1 cellular context compared by ENCODE assay signal in the genomic region with DNA sequence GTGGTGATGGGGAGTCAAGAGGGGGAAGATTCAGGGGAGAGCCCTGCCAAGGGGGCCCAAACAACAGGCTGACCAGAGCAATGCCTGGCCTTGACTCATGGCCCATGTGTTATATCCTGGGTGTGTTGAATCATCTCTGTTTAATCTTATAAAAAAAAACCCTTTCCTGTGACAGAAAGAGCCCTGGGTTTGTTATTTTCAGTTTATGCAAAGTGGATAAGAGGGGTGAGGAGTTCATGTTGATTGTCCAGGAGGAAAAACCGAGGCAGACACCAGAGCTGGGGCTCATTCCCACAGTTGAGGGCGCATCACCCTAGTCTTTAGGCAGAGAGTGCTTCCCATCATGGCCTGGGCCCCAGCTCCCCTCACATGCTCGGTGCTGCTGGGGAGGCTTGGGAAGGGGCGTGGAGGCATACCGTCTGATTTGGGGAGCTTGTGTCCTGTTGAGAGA.
TF ChIP-seq lines count a peak whose summit lies in the region.

No MANE protein-coding gene starts in this region.

TF ChIP-seq in K562, 482 proteins besides CTCF, POLR2A, EP300 and RAD21:
- TF ChIP-seq CAMTA2 (CRISPR knock-in tag; conservative IDR thresholded peaks at IDR 0.05) (no peak), HEY1 (CRISPR knock-in tag; IDR thresholded peaks at IDR 0.05; ENCODE audit: borderline replicate concordance) (no peak), ZNF764 (CRISPR knock-in tag; IDR thresholded peaks at IDR 0.05; ENCODE audit: low read depth) (no peak), FOXK2 (conservative IDR thresholded peaks at IDR 0.05 in 1 of 2, IDR thresholded peaks at IDR 0.05 in 1 of 2; ENCODE audit: low read depth in 2 of 2) (no peak), ZNF184 (CRISPR knock-in tag; IDR thresholded peaks at IDR 0.05) (no peak), CBX2 (IDR thresholded peaks at IDR 0.05; ENCODE audit: insufficient read depth, low read length, poor library complexity, severe bottlenecking) (no peak), TCF7L2 (IDR thresholded peaks at IDR 0.05; ENCODE audit: low read depth, low read length) (no peak), TGIF2 (CRISPR knock-in tag; IDR thresholded peaks at IDR 0.05) (no peak)
- TF ChIP-seq, protein P1, sequence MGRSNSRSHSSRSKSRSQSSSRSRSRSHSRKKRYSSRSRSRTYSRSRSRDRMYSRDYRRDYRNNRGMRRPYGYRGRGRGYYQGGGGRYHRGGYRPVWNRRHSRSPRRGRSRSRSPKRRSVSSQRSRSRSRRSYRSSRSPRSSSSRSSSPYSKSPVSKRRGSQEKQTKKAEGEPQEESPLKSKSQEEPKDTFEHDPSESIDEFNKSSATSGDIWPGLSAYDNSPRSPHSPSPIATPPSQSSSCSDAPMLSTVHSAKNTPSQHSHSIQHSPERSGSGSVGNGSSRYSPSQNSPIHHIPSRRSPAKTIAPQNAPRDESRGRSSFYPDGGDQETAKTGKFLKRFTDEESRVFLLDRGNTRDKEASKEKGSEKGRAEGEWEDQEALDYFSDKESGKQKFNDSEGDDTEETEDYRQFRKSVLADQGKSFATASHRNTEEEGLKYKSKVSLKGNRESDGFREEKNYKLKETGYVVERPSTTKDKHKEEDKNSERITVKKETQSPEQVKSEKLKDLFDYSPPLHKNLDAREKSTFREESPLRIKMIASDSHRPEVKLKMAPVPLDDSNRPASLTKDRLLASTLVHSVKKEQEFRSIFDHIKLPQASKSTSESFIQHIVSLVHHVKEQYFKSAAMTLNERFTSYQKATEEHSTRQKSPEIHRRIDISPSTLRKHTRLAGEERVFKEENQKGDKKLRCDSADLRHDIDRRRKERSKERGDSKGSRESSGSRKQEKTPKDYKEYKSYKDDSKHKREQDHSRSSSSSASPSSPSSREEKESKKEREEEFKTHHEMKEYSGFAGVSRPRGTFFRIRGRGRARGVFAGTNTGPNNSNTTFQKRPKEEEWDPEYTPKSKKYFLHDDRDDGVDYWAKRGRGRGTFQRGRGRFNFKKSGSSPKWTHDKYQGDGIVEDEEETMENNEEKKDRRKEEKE (IDR thresholded peaks at IDR 0.05; ENCODE audit: borderline replicate concordance in 1 of 2, control insufficient read depth in 1 of 2, low read depth in 2 of 2, low read length in 1 of 2) = no peak
